ENCODE assay signal across 9 cellular contexts in genomic region chr3:15055019-15055557, GRCh38. TPM values are rescaled to one million over a fixed set of nuclear protein-coding genes. Genes with fewer than 3 reads are reported as not detected.
DNase-seq lines count a peak whose midpoint lies in the region; ATAC-seq and TF ChIP-seq lines count a peak whose summit lies in the region.
"Had no signal": no experiment of that assay in that cellular context is flagged by ENCODE, and none has a peak within 500 bp of the region (broad histone marks: within the 10 kb centered on the region; RNA-seq: fewer than 3 reads in every experiment).

No MANE protein-coding gene starts in this region.

- H3K14ac ChIP-seq in H9 (ENCODE audit: insufficient read depth, low read length): no peak overlapping the region

- TF ChIP-seq CTCF in CD8-positive, alpha-beta T cell (IDR thresholded peaks at IDR 0.05): no peak
- TF ChIP-seq CTCF in H9 (conservative IDR thresholded peaks at IDR 0.05): no peak
- no peak for TF ChIP-seq CTCF in fibroblast of mammary gland (conservative IDR thresholded peaks at IDR 0.05; ENCODE audit: control insufficient read depth, insufficient read depth, low read depth, low read length)

- H3K4ac ChIP-seq in H9 (ENCODE audit: low read depth, low read length): no peak overlapping the region

- peaks cover 6% of the 10 kb centered on the region; the same call in 1 of the 2 replicates for H3K79me2 ChIP-seq in H9 (ENCODE audit: insufficient read depth, low read length)

- H3K23ac ChIP-seq in H9 (ENCODE audit: insufficient read length, low read depth, low read length): no peak overlapping the region

- no peak overlapping the region for H3K4me2 ChIP-seq in H9 (ENCODE audit: insufficient read depth, insufficient read length, low read length)

- POLR2A ChIA-PET in CD8-positive, alpha-beta T cell (lab: Charles Lee): interaction anchor here (0.6 kb wide), 1 partner anchor 9 kb away, joined by 3 read pairs; no protein-coding TSS in a partner anchor

- no peaks in the 10 kb centered on the region for H3K9me3 ChIP-seq in CD8-positive, alpha-beta T cell (ENCODE audit: low read length)
- no peaks in the 10 kb centered on the region for H3K9me3 ChIP-seq in H9 (ENCODE audit: control insufficient read depth, low read depth, low read length)

- CTCF ChIA-PET in CD8-positive, alpha-beta T cell (lab: Charles Lee): no interaction called here

- peaks cover 24% of the 10 kb centered on the region for H3K36me3 ChIP-seq in CD8-positive, alpha-beta T cell (ENCODE audit: insufficient read depth, low read length)

- peaks cover 2% of the 10 kb centered on the region for H3K9me3 Mint-ChIP-seq in CD8-positive, alpha-beta T cell
- no peaks in the 10 kb centered on the region for H3K9me3 Mint-ChIP-seq in H9

- H4K5ac ChIP-seq in H9 (ENCODE audit: insufficient read length, low read depth, low read length): no peak overlapping the region

- no peak overlapping the region for H2BK5ac ChIP-seq in H9 (ENCODE audit: insufficient read length, low read length)

- no peak overlapping the region for H2BK20ac ChIP-seq in H9 (ENCODE audit: low read depth, low read length, poor library complexity, severe bottlenecking)

- no peaks in the 10 kb centered on the region for H4K20me1 ChIP-seq in H9 (ENCODE audit: control insufficient read depth, insufficient read depth, insufficient read length)

- no peak overlapping the region for H3K18ac ChIP-seq in H9 (ENCODE audit: insufficient read length, low read depth, low read length)

- no peak overlapping the region for H4K91ac ChIP-seq in H9 (ENCODE audit: insufficient read length, low read depth, low read length)

- no peaks in the 10 kb centered on the region for H3K27me3 Mint-ChIP-seq in CD8-positive, alpha-beta T cell (ENCODE audit: low read depth)
- no peaks in the 10 kb centered on the region for H3K27me3 Mint-ChIP-seq in H9 (ENCODE audit: low read depth)

- H4K8ac ChIP-seq in H9 (replicated peaks; ENCODE audit: insufficient read length, low read depth, low read length): no peak overlapping the region

- no peak overlapping the region for H3T11ph ChIP-seq in H9 (ENCODE audit: low read length)

- no peak overlapping the region for H3K4me3 ChIP-seq in CD8-positive, alpha-beta T cell (ENCODE audit: low read depth, low read length)
- no peak overlapping the region for H3K4me3 ChIP-seq in fibroblast of mammary gland (ENCODE audit: control insufficient read depth, low read depth, low read length)
- H3K4me3 ChIP-seq: skin epidermis had no signal

- no peak overlapping the region for H2AFZ ChIP-seq in H9 (ENCODE audit: low read length)

- peaks cover 33% of the 10 kb centered on the region for H3K4me1 Mint-ChIP-seq in CD8-positive, alpha-beta T cell (ENCODE audit: low read depth)
- peaks cover 7 to 10% of the 10 kb centered on the region in 2 experiments; a peak in 3 of 4 replicates for H3K4me1 Mint-ChIP-seq in H9

- peak; percentile 72 for ATAC-seq in CD8-positive, alpha-beta T cell

- H3K27ac Mint-ChIP-seq in CD8-positive, alpha-beta T cell: peak overlapping the region; percentile 58
- peak overlapping the region in 2 of 3 experiments; percentile 58 to 80; a peak in 2 of 7 replicates for H3K27ac Mint-ChIP-seq in H9

- no peak overlapping the region for H3K9ac ChIP-seq in H9 (ENCODE audit: extremely low read depth, insufficient read length, low read length)

- no CpG with 5 or more reads among the region's 8 CpGs for WGBS in H9 (ENCODE audit: extremely low coverage, insufficient read length, low lambda C conversion rate)

- H3K56ac ChIP-seq in H9 (ENCODE audit: insufficient read length, low read depth, low read length): no peak overlapping the region

- peaks cover 68% of the 10 kb centered on the region for H3K36me3 Mint-ChIP-seq in CD8-positive, alpha-beta T cell
- H3K36me3 Mint-ChIP-seq in H9 (ENCODE audit: insufficient read depth in 1 of 3, low read depth in 3 of 3): peaks cover 34 to 89% (median 74%) of the 10 kb centered on the region in 3 experiments; a peak in 6 of 7 replicates

- H3K4me3 Mint-ChIP-seq in CD8-positive, alpha-beta T cell: no peak overlapping the region
- H3K4me3 Mint-ChIP-seq in H9: no peak overlapping the region

- intact Hi-C loops in CD8-positive, alpha-beta T cell (cut with DNase I, micrococcal nuclease): loop anchor here in 1 of 2 experiments (2.0 kb wide), 1 partner anchor 44 kb away; the partner anchor contains the start of gene RBSN

- no peak overlapping the region for H2BK15ac ChIP-seq in H9 (ENCODE audit: low read depth, low read length)

- no peak overlapping the region for H3K27ac ChIP-seq in CD8-positive, alpha-beta T cell (ENCODE audit: low read depth, low read length)
- H3K27ac ChIP-seq in H9 (ENCODE audit: insufficient read length, low read depth, low read length): no peak overlapping the region
- no peak overlapping the region for H3K27ac ChIP-seq in caudate nucleus (ENCODE audit: low read depth, low read length)
- H3K27ac ChIP-seq: skin epidermis had no signal

- DNase-seq in CD8-positive, alpha-beta T cell: peak in 5 of 7 experiments; percentile 21 to 59 (median 39)
- DNase-seq in H9 (no peak), fibroblast of mammary gland (ENCODE audit: low read depth) (peak; percentile 68), caudate nucleus (lab: John Stamatoyannopoulos, UW) (no peak), occipital lobe (lab: John Stamatoyannopoulos, UW) (no peak), NOMO-1 treated with DMSO at 0.1 percent for 48 hours (lab: John Stamatoyannopoulos, UW; ENCODE audit: unreplicated experiment) (no peak), NK-92 (lab: John Stamatoyannopoulos, UW; ENCODE audit: unreplicated experiment) (no peak)
- peak; percentile 26 for DNase-seq in activated CD4-positive, CD25-positive, alpha-beta regulatory T cell treated with anti-CD3 and anti-CD28 coated beads, Interleukin-2, amount 50 U/mL, for 16 hours (ENCODE audit: low read depth, low spot score)

- no peak overlapping the region for H2BK12ac ChIP-seq in H9 (ENCODE audit: insufficient read length, low read depth, low read length)

- H2AK5ac ChIP-seq in H9 (ENCODE audit: insufficient read length, low read length): no peak overlapping the region

- H3K27me3 ChIP-seq in CD8-positive, alpha-beta T cell (ENCODE audit: insufficient read depth, low read length): no peaks in the 10 kb centered on the region
- no peaks in the 10 kb centered on the region for H3K27me3 ChIP-seq in H9 (ENCODE audit: insufficient read depth, low read length)

- H3K23me2 ChIP-seq in H9 (ENCODE audit: insufficient read length, low read depth, low read length, poor library complexity, severe bottlenecking): no peaks in the 10 kb centered on the region

- H3K4me1 ChIP-seq in CD8-positive, alpha-beta T cell (ENCODE audit: insufficient read depth, low read length): no peaks in the 10 kb centered on the region
- no peaks in the 10 kb centered on the region for H3K4me1 ChIP-seq in H9 (ENCODE audit: insufficient read depth, low read length)

- no peaks in the 10 kb centered on the region for H3K79me1 ChIP-seq in H9 (ENCODE audit: insufficient read depth, low read depth, low read length, poor library complexity, severe bottlenecking)

- no peak overlapping the region for H2BK120ac ChIP-seq in H9 (ENCODE audit: low read depth, low read length, poor library complexity, severe bottlenecking)

RNA-seq across cellular contexts. Expression of gene MRPS25, which starts 10.0 kb away (rescaled TPM):
- total RNA-seq in CD8-positive, alpha-beta T cell: 10 to 100 TPM; 51.3 to 56.2 TPM
- total RNA-seq in H9 (2021) (53.2 and 56.2 TPM in 2 replicates), occipital lobe (17.8 TPM)

RNA-seq across cellular contexts. Expression of gene RBSN, which starts 43.9 kb away (rescaled TPM):
- 10 to 100 TPM; 41.9 to 48.1 TPM for total RNA-seq in CD8-positive, alpha-beta T cell
- total RNA-seq in H9 (2021): 16.0 and 18.8 TPM in 2 replicates
- total RNA-seq in occipital lobe: 70.8 TPM

Comparison
In these comparisons a context has a peak if more than half of its experiments do, and no peak if none do; other contexts are left out.
1. DNase-seq: peak in CD8-positive, alpha-beta T cell (5 of 7), activated CD4-positive, CD25-positive, alpha-beta regulatory T cell treated with anti-CD3 and anti-CD28 coated beads, Interleukin-2, amount 50 U/mL, for 16 hours (single experiment) and fibroblast of mammary gland (single experiment); none in H9 (single experiment), caudate nucleus (0 of 61), occipital lobe (single experiment), NOMO-1 treated with DMSO at 0.1 percent for 48 hours (single experiment) and NK-92 (single experiment).